ENCODE assay signal across 29 cellular contexts in genomic region chr20:42714298-42715141, GRCh38.
DNase-seq lines count a peak whose midpoint lies in the region; ATAC-seq and TF ChIP-seq lines count a peak whose summit lies in the region.
"Had no signal": no experiment of that assay in that cellular context is flagged by ENCODE, and none has a peak within 500 bp of the region (broad histone marks: within the 10 kb centered on the region; RNA-seq: fewer than 3 reads in every experiment).

No MANE protein-coding gene starts in this region.

- peak; percentile 59 for ATAC-seq in body of pancreas
- no peak for ATAC-seq in stimulated activated naive B cell treated with anti-CD40 and anti-IgM and Interleukin-4, amounts not matched to agents 10 μg/mL and 1 μg/mL and 100 μg/mL, for 72 hours (replicated peaks)
- ATAC-seq: esophagus mucosa, heart right ventricle, left colon had no signal

- TF ChIP-seq CTCF in body of pancreas (IDR thresholded peaks at IDR 0.05), result no peak
- TF ChIP-seq CTCF in GM13977 (IDR thresholded peaks at IDR 0.05; ENCODE audit: extremely low read depth, insufficient read depth, missing control alignments), result no peak
- no peak for TF ChIP-seq CTCF in chondrocyte (IDR thresholded peaks at IDR 0.05)

- peaks cover 10 to 13% of the 10 kb centered on the region in 2 donors for H3K9me3 Mint-ChIP-seq in stimulated activated naive B cell treated with anti-CD40 and anti-IgM and Interleukin-4, amounts not matched to agents 10 μg/mL and 1 μg/mL and 100 μg/mL, for 72 hours
- peaks cover 29% of the 10 kb centered on the region for H3K9me3 Mint-ChIP-seq in chondrocyte (ENCODE audit: low read depth)

- no peaks in the 10 kb centered on the region for H3K27me3 ChIP-seq in body of pancreas

- peaks cover 9% of the 10 kb centered on the region for H3K4me1 ChIP-seq in body of pancreas

- WGBS in body of pancreas, 2 donors, result 2 to 11% methylated on average over 5 of the region's 5 CpGs

- TF ChIP-seq POLR2A in body of pancreas (IDR thresholded peaks at IDR 0.05), result no peak

- in situ Hi-C loops in GM13977 (cut with MboI; ENCODE audit: low pct_unique_long_range_greater_than_20kb, low sequenced_read_pairs, unreplicated experiment), result no loop called here

- H3K4me3 ChIP-seq in body of pancreas, result no peak overlapping the region
- H3K4me3 ChIP-seq: heart right ventricle, thoracic aorta had no signal

- intact Hi-C loops in body of pancreas (cut with DNase I), result no loop called here

- H3K36me3 Mint-ChIP-seq in stimulated activated naive B cell treated with anti-CD40 and anti-IgM and Interleukin-4, amounts not matched to agents 10 μg/mL and 1 μg/mL and 100 μg/mL, for 72 hours, result no peaks in the 10 kb centered on the region
- no peaks in the 10 kb centered on the region for H3K36me3 Mint-ChIP-seq in chondrocyte (ENCODE audit: low read depth)
- H3K36me3 Mint-ChIP-seq: activated naive CD8-positive, alpha-beta T cell; CD4-positive, CD25-positive, alpha-beta regulatory T cell had no signal

- no peak overlapping the region for H3K4me3 Mint-ChIP-seq in stimulated activated naive B cell treated with anti-CD40 and anti-IgM and Interleukin-4, amounts not matched to agents 10 μg/mL and 1 μg/mL and 100 μg/mL, for 72 hours
- no peak overlapping the region for H3K4me3 Mint-ChIP-seq in chondrocyte (ENCODE audit: unreplicated experiment)
- H3K4me3 Mint-ChIP-seq: activated CD4-positive, alpha-beta memory T cell treated with anti-CD3 and anti-CD28 coated beads, Interleukin-2, amount 10 ng/mL, durations not matched to agents 7 days and 5 days; activated naive CD8-positive, alpha-beta T cell; CD4-positive, CD25-positive, alpha-beta regulatory T cell; dendritic cell treated with granulocyte-macrophage colony-stimulating factor and Interleukin-4, amounts not matched to agents 40 ng/mL and 50 ng/mL, for 4 days; endodermal cell; stimulated activated naive CD8-positive, alpha-beta T cell treated with anti-CD3 and anti-CD28 coated beads, Interleukin-15, Interleukin-2, amounts not matched to agents 100 ng/mL and 50 ng/mL, for 24 hours had no signal

- no peak overlapping the region for H3K27ac ChIP-seq in body of pancreas
- H3K27ac ChIP-seq: heart right ventricle, RWPE1, thoracic aorta had no signal

- H3K36me3 ChIP-seq in body of pancreas (replicated peaks in 1 of 2; ENCODE audit: insufficient read depth in 1 of 2, low read depth in 2 of 2), result no peaks in the 10 kb centered on the region
- H3K36me3 ChIP-seq: heart right ventricle, thoracic aorta had no signal

- no peaks in the 10 kb centered on the region for H3K27me3 Mint-ChIP-seq in stimulated activated naive B cell treated with anti-CD40 and anti-IgM and Interleukin-4, amounts not matched to agents 10 μg/mL and 1 μg/mL and 100 μg/mL, for 72 hours
- no peaks in the 10 kb centered on the region for H3K27me3 Mint-ChIP-seq in chondrocyte (ENCODE audit: low read depth)
- H3K27me3 Mint-ChIP-seq: activated CD4-positive, alpha-beta memory T cell treated with anti-CD3 and anti-CD28 coated beads, Interleukin-2, amount 10 ng/mL, durations not matched to agents 7 days and 5 days; activated naive CD8-positive, alpha-beta T cell; CD4-positive, CD25-positive, alpha-beta regulatory T cell; stimulated activated naive CD8-positive, alpha-beta T cell treated with anti-CD3 and anti-CD28 coated beads, Interleukin-15, Interleukin-2, amounts not matched to agents 100 ng/mL and 50 ng/mL, for 24 hours had no signal

- no peaks in the 10 kb centered on the region for H3K4me1 Mint-ChIP-seq in stimulated activated naive B cell treated with anti-CD40 and anti-IgM and Interleukin-4, amounts not matched to agents 10 μg/mL and 1 μg/mL and 100 μg/mL, for 72 hours
- H3K4me1 Mint-ChIP-seq in chondrocyte (ENCODE audit: low read depth), result no peaks in the 10 kb centered on the region
- H3K4me1 Mint-ChIP-seq: activated CD4-positive, alpha-beta memory T cell treated with anti-CD3 and anti-CD28 coated beads, Interleukin-2, amount 10 ng/mL, durations not matched to agents 7 days and 5 days; CD4-positive, CD25-positive, alpha-beta regulatory T cell; endodermal cell had no signal

- no peak overlapping the region for H3K27ac Mint-ChIP-seq in stimulated activated naive B cell treated with anti-CD40 and anti-IgM and Interleukin-4, amounts not matched to agents 10 μg/mL and 1 μg/mL and 100 μg/mL, for 72 hours
- no peak overlapping the region for H3K27ac Mint-ChIP-seq in chondrocyte (ENCODE audit: unreplicated experiment)
- H3K27ac Mint-ChIP-seq: activated CD4-positive, alpha-beta memory T cell treated with anti-CD3 and anti-CD28 coated beads, Interleukin-2, amount 10 ng/mL, durations not matched to agents 7 days and 5 days; activated naive CD8-positive, alpha-beta T cell; CD4-positive, CD25-positive, alpha-beta regulatory T cell; dendritic cell treated with granulocyte-macrophage colony-stimulating factor and Interleukin-4, amounts not matched to agents 40 ng/mL and 50 ng/mL, for 4 days; endodermal cell; stimulated activated naive CD8-positive, alpha-beta T cell treated with anti-CD3 and anti-CD28 coated beads, Interleukin-15, Interleukin-2, amounts not matched to agents 100 ng/mL and 50 ng/mL, for 24 hours had no signal

- peaks cover 0 to 10% (median 0%) of the 10 kb centered on the region in 3 donors for H3K9me3 ChIP-seq in body of pancreas
- H3K9me3 ChIP-seq: thoracic aorta had no signal

- DNase-seq in DMS79 treated with DMSO at 0.1 percent for 48 hours (lab: John Stamatoyannopoulos, UW), result peak; percentile 16
- DNase-seq in DMS79 (lab: John Stamatoyannopoulos, UW), result no peak
- peak; percentile 94 for DNase-seq in NCI-H748 (lab: John Stamatoyannopoulos, UW; ENCODE audit: unreplicated experiment)
- DNase-seq in body of pancreas, result peak; percentile 21 to 43 (median 30)
- DNase-seq in pons (ENCODE audit: low spot score), result peak; percentile 37
- no peak for DNase-seq in GM13977 (ENCODE audit: low spot score)
- no peak for DNase-seq in stimulated activated naive B cell treated with anti-CD40 and anti-IgM and Interleukin-4, amounts not matched to agents 10 μg/mL and 1 μg/mL and 100 μg/mL, for 72 hours
- no peak for DNase-seq in chondrocyte (ENCODE audit: low spot score)
- DNase-seq: 8988T; activated CD4-positive, alpha-beta memory T cell treated with anti-CD3 and anti-CD28 coated beads, Interleukin-2, amount 10 ng/mL, durations not matched to agents 7 days and 5 days; activated CD4-positive, CD25-positive, alpha-beta regulatory T cell treated with anti-CD3 and anti-CD28 coated beads, Interleukin-2, amount 50 U/mL, for 72 hours; activated effector memory CD4-positive, alpha-beta T cell treated with Interleukin-2 at 50 U/mL for 16 hours; aorta; caudate nucleus; CD4-positive, CD25-positive, alpha-beta regulatory T cell; endodermal cell; foreskin fibroblast; heart right ventricle; left colon; mesendoderm; NCI-H2081; NCI-H446; T-helper 2 cell had no signal

Comparison
In these comparisons a context has a peak if more than half of its experiments do, and no peak if none do; other contexts are left out.
1. DNase-seq: peak in DMS79 treated with DMSO at 0.1 percent for 48 hours (single experiment), NCI-H748 (single experiment), body of pancreas (4 of 4) and pons (single experiment); none in DMS79 (single experiment), GM13977 (single experiment), stimulated activated naive B cell treated with anti-CD40 and anti-IgM and Interleukin-4, amounts not matched to agents 10 μg/mL and 1 μg/mL and 100 μg/mL, for 72 hours (single experiment) and chondrocyte (single experiment).